In the genomic region with DNA sequence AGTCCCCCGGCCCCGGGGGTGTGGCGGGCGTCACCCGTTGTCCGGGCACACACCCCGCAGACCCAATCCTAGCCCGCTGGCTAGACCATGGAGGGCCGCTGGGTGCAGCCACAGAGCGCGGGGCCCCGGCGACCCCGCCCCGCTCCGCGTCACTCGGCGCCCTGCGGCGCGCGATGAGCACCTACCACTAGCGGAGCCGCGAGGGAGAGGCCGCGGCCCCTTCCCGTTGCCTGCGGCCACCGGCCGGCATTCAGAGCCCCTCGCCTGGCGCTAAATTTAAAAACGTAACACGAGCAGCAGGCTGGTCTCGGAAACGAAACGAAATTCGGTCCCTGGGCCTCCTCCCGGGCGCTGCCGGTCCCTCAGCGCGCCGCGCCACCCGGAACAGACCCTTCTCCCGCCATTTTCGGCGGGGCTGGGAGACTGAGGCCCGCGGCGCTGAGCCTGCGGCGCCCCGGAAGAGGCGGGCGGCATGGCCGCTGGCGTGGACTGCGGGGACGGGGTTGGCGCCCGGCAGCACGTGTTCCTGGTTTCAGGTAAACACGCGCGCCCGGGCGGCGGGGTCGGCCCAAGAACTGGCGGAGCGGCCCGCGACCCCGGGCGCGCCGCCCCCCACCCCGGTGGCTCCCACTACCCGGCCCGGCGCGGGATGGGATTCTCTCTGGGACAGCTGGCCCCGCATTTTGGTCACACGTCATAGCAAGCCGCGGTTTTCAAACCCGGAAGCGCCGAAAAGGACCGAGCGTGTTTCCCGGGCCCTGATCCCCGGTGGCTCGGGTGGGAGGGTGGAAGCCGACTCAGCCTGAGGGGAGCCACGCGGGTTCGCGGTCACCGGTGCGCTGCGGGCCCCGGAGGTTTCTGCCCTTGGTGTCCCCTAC, we compare ENCODE assay signal across 1 cellular context.
TF ChIP-seq lines count a peak whose summit lies in the region.

TSS of gene RNASEH2B (plus strand) at position 187 of the 878 bp plus-strand sequence. CDS start at position 473, 286 bp downstream.

TF ChIP-seq in HEK293, 187 proteins besides CTCF, POLR2A, EP300 and RAD21 (continued from another document and continues in another):
- TF ChIP-seq ZNF692 (tag by site-specific recombination; IDR thresholded peaks at IDR 0.05) (0 out of 2 replicates have a peak, but pooled peaks have one; percentile 19), ZNF114 (tag by site-specific recombination; IDR thresholded peaks at IDR 0.05) (no peak), ZNF677 (tag by site-specific recombination; IDR thresholded peaks at IDR 0.05) (no peak), PRDM1 (tag by site-specific recombination; IDR thresholded peaks at IDR 0.05) (no peak), ZNF18 (tag by site-specific recombination; IDR thresholded peaks at IDR 0.05) (0 out of 2 replicates have a peak, but pooled peaks have one; percentile 14), ZNF157 (tag by site-specific recombination; IDR thresholded peaks at IDR 0.05) (no peak), SP2 (tag by site-specific recombination; IDR thresholded peaks at IDR 0.05) (peak; percentile 47; the same call in 1 of the 2 replicates), ZNF701 (tag by site-specific recombination; IDR thresholded peaks at IDR 0.05) (no peak), ZNF221 (tag by site-specific recombination; IDR thresholded peaks at IDR 0.05; ENCODE audit: borderline replicate concordance) (no peak), ZNF175 (tag by site-specific recombination; IDR thresholded peaks at IDR 0.05) (no peak), SP7 (tag by site-specific recombination; IDR thresholded peaks at IDR 0.05) (no peak; the same call in none of the 2 replicates), ZNF354C (tag by site-specific recombination; IDR thresholded peaks at IDR 0.05; ENCODE audit: borderline replicate concordance, low read depth) (no peak), ZNF600 (tag by site-specific recombination; IDR thresholded peaks at IDR 0.05) (0 out of 2 replicates have a peak, but pooled peaks have one; percentile 17), ZNF530 (tag by site-specific recombination; IDR thresholded peaks at IDR 0.05; ENCODE audit: low read depth) (no peak), YY1 (tag by site-specific recombination; IDR thresholded peaks at IDR 0.05) (peak; percentile 89), HOXD13 (CRISPR knock-in tag; IDR thresholded peaks at IDR 0.05; ENCODE audit: borderline replicate concordance) (no peak), ZNF366 (tag by site-specific recombination; conservative IDR thresholded peaks at IDR 0.05) (no peak), ZBTB17 (tag by site-specific recombination; IDR thresholded peaks at IDR 0.05) (0 out of 2 replicates have a peak, but pooled peaks have one; percentile 30), ZNF266 (tag by site-specific recombination; IDR thresholded peaks at IDR 0.05; ENCODE audit: low read depth) (no peak), ZNF350 (tag by site-specific recombination; IDR thresholded peaks at IDR 0.05) (no peak), ZSCAN16 (tag by site-specific recombination; IDR thresholded peaks at IDR 0.05) (no peak), ZNF398 (tag by site-specific recombination; IDR thresholded peaks at IDR 0.05) (no peak), ZBTB10 (tag by site-specific recombination; IDR thresholded peaks at IDR 0.05) (0 out of 2 replicates have a peak, but pooled peaks have one; percentile 35), ZNF341 (tag by site-specific recombination; IDR thresholded peaks at IDR 0.05; ENCODE audit: low read depth) (peak; percentile 61), ZFP3 (tag by site-specific recombination; IDR thresholded peaks at IDR 0.05; ENCODE audit: low read depth) (no peak), ZNF549 (tag by site-specific recombination; IDR thresholded peaks at IDR 0.05) (no peak), ZNF280C (tag by site-specific recombination; IDR thresholded peaks at IDR 0.05) (no peak), ZNF16 (tag by site-specific recombination; IDR thresholded peaks at IDR 0.05; ENCODE audit: low read depth) (no peak), ZNF394 (tag by site-specific recombination; IDR thresholded peaks at IDR 0.05; ENCODE audit: borderline replicate concordance) (peak; percentile 68)
- TF ChIP-seq, protein P1, sequence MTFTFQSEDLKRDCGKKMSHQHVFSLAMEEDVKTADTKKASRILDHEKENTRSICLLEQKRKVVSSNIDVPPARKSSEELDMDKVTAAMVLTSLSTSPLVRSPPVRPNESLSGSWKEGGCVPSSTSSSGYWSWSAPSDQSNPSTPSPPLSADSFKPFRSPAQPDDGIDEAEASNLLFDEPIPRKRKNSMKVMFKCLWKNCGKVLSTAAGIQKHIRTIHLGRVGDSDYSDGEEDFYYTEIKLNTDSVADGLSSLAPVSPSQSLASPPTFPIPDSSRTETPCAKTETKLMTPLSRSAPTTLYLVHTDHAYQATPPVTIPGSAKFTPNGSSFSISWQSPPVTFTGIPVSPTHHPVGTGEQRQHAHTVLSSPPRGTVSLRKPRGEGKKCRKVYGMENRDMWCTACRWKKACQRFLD (tag by site-specific recombination; IDR thresholded peaks at IDR 0.05) = peak; percentile 89; the same call in 1 of the 2 replicates
- TF ChIP-seq, protein P2, sequence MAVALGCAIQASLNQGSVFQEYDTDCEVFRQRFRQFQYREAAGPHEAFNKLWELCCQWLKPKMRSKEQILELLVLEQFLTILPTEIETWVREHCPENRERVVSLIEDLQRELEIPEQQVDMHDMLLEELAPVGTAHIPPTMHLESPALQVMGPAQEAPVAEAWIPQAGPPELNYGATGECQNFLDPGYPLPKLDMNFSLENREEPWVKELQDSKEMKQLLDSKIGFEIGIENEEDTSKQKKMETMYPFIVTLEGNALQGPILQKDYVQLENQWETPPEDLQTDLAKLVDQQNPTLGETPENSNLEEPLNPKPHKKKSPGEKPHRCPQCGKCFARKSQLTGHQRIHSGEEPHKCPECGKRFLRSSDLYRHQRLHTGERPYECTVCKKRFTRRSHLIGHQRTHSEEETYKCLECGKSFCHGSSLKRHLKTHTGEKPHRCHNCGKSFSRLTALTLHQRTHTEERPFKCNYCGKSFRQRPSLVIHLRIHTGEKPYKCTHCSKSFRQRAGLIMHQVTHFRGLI (tag by site-specific recombination; IDR thresholded peaks at IDR 0.05) = no peak
- TF ChIP-seq, protein P3, sequence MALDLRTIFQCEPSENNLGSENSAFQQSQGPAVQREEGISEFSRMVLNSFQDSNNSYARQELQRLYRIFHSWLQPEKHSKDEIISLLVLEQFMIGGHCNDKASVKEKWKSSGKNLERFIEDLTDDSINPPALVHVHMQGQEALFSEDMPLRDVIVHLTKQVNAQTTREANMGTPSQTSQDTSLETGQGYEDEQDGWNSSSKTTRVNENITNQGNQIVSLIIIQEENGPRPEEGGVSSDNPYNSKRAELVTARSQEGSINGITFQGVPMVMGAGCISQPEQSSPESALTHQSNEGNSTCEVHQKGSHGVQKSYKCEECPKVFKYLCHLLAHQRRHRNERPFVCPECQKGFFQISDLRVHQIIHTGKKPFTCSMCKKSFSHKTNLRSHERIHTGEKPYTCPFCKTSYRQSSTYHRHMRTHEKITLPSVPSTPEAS (tag by site-specific recombination; IDR thresholded peaks at IDR 0.05) = no peak
- TF ChIP-seq, protein P4, sequence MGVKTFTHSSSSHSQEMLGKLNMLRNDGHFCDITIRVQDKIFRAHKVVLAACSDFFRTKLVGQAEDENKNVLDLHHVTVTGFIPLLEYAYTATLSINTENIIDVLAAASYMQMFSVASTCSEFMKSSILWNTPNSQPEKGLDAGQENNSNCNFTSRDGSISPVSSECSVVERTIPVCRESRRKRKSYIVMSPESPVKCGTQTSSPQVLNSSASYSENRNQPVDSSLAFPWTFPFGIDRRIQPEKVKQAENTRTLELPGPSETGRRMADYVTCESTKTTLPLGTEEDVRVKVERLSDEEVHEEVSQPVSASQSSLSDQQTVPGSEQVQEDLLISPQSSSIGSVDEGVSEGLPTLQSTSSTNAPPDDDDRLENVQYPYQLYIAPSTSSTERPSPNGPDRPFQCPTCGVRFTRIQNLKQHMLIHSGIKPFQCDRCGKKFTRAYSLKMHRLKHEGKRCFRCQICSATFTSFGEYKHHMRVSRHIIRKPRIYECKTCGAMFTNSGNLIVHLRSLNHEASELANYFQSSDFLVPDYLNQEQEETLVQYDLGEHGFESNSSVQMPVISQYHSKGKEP (tag by site-specific recombination; IDR thresholded peaks at IDR 0.05) = no peak; the same call in 1 of the 2 replicates
- TF ChIP-seq, protein P5, sequence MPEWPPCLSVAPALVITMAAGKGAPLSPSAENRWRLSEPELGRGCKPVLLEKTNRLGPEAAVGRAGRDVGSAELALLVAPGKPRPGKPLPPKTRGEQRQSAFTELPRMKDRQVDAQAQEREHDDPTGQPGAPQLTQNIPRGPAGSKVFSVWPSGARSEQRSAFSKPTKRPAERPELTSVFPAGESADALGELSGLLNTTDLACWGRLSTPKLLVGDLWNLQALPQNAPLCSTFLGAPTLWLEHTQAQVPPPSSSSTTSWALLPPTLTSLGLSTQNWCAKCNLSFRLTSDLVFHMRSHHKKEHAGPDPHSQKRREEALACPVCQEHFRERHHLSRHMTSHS (tag by site-specific recombination; IDR thresholded peaks at IDR 0.05) = no peak
- TF ChIP-seq, protein P6, sequence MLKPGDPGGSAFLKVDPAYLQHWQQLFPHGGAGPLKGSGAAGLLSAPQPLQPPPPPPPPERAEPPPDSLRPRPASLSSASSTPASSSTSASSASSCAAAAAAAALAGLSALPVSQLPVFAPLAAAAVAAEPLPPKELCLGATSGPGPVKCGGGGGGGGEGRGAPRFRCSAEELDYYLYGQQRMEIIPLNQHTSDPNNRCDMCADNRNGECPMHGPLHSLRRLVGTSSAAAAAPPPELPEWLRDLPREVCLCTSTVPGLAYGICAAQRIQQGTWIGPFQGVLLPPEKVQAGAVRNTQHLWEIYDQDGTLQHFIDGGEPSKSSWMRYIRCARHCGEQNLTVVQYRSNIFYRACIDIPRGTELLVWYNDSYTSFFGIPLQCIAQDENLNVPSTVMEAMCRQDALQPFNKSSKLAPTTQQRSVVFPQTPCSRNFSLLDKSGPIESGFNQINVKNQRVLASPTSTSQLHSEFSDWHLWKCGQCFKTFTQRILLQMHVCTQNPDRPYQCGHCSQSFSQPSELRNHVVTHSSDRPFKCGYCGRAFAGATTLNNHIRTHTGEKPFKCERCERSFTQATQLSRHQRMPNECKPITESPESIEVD (tag by site-specific recombination; IDR thresholded peaks at IDR 0.05) = no peak
